In the genomic region with DNA sequence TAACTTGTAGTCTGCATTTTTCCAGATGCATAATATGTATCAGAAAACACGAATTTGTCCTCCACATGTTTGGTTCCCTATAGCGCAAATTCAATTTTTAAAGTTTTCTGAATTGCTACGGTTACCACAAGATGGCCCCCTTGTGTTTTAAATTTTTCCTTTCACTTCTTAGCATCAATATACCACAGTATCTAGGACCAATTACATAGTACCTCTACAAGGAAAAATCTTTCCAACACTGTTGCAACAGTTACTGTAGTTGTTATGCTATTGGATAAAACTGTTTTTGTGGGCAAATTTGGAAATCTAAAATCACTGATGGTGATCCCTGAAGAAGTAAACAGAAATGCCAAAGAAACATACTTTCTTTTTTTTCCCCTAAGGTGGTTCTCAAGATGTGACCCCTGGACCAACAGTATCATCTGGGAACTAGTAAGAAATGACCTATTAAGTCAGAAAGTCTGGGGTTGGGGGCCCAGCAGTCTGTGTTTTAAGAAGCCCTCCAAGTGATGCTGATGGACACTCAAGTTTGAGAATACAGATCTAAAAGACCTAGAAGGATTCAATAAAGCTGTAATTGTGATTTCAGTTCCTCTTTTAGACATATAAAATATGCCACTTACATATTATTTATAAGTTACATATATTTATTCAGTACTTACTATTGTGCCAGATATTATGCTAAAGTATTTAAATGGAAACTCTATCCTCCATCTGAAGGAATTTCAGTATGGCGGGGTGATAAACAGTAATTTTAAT, we compare ENCODE assay signal across 8 cellular contexts.
A peak's percentile ranks its signal among the peaks of the same experiment; 100 is the strongest.
DNase-seq lines count a peak whose midpoint lies in the region; ATAC-seq and TF ChIP-seq lines count a peak whose summit lies in the region.

No MANE protein-coding gene starts in this region.

- no peaks in the 10 kb centered on the region for H3K27me3 Mint-ChIP-seq in activated naive CD4-positive, alpha-beta T cell treated with anti-CD3 and anti-CD28 coated beads, Interleukin-2, amount 10 ng/mL, durations not matched to agents 7 days and 5 days

- no peaks in the 10 kb centered on the region for H3K9me3 Mint-ChIP-seq in activated naive CD4-positive, alpha-beta T cell treated with anti-CD3 and anti-CD28 coated beads, Interleukin-2, amount 10 ng/mL, durations not matched to agents 7 days and 5 days

- TF ChIP-seq CTCF in MM.1S (IDR thresholded peaks at IDR 0.05; ENCODE audit: low read length) (peak; percentile 54), VCaP (conservative IDR thresholded peaks at IDR 0.05) (peak; percentile 70)

- H3F3A ChIP-seq in MM.1S (ENCODE audit: insufficient read depth, low read length), result peaks cover 11% of the 10 kb centered on the region; the same call in 1 of the 2 replicates

- H3K4me2 ChIP-seq in MM.1S (ENCODE audit: low read depth, low read length), result 0 out of 2 replicates have a peak overlapping the region, but pooled peaks have one; percentile 2

- H3K27me3 ChIP-seq in MM.1S (replicated peaks; ENCODE audit: insufficient read depth, low read length), result no peaks in the 10 kb centered on the region

- H2AFZ ChIP-seq in MM.1S (ENCODE audit: low read length), result no peak overlapping the region

- peaks cover 3% of the 10 kb centered on the region for H3K36me3 Mint-ChIP-seq in activated naive CD4-positive, alpha-beta T cell treated with anti-CD3 and anti-CD28 coated beads, Interleukin-2, amount 10 ng/mL, durations not matched to agents 7 days and 5 days

- H3K79me2 ChIP-seq in MM.1S (ENCODE audit: low read length), result peaks cover 47% of the 10 kb centered on the region

- H3K27ac ChIP-seq in MM.1S (ENCODE audit: low read length), result no peak overlapping the region
- no peak overlapping the region for H3K27ac ChIP-seq in VCaP

- no peaks in the 10 kb centered on the region; the same call in 1 of the 2 replicates for H3K4me1 ChIP-seq in MM.1S (ENCODE audit: low read length)

- CTCF ChIA-PET in activated naive CD4-positive, alpha-beta T cell treated with anti-CD3 and anti-CD28 coated beads, Interleukin-2, amount 10 ng/mL, durations not matched to agents 7 days and 5 days (lab: Charles Lee), result interaction anchor here (1.0 to 2.9 kb wide), 3 partner anchors 17 to 132 kb away, joined by 3 to 27 read pairs (median 6); no protein-coding TSS in a partner anchor

- no peak overlapping the region for H3K9ac ChIP-seq in MM.1S (ENCODE audit: low read length)

- H4K20me1 ChIP-seq in MM.1S (ENCODE audit: insufficient read depth, low read length), result no peaks in the 10 kb centered on the region

- no peak overlapping the region for H3K4me3 ChIP-seq in MM.1S (ENCODE audit: low read length)

- H3K27ac Mint-ChIP-seq in activated naive CD4-positive, alpha-beta T cell treated with anti-CD3 and anti-CD28 coated beads, Interleukin-2, amount 10 ng/mL, durations not matched to agents 7 days and 5 days, result peak overlapping the region; percentile 69

- H3K4me3 Mint-ChIP-seq in activated naive CD4-positive, alpha-beta T cell treated with anti-CD3 and anti-CD28 coated beads, Interleukin-2, amount 10 ng/mL, durations not matched to agents 7 days and 5 days, result no peak overlapping the region

- no peaks in the 10 kb centered on the region for H3K9me3 ChIP-seq in MM.1S (replicated peaks; ENCODE audit: insufficient read depth, low read length)

- H3K36me3 ChIP-seq in MM.1S (replicated peaks; ENCODE audit: insufficient read depth, low read length), result no peaks in the 10 kb centered on the region

- no peak for DNase-seq in activated naive CD4-positive, alpha-beta T cell treated with anti-CD3 and anti-CD28 coated beads, Interleukin-2, amount 10 ng/mL, durations not matched to agents 7 days and 5 days
- DNase-seq in activated naive CD4-positive, alpha-beta T cell treated with anti-CD3 and anti-CD28 coated beads, Interleukin-2, amount 50 U/mL, for 16 hours, result no peak
- peak; percentile 44 for DNase-seq in MM.1S
- DNase-seq in iris pigment epithelial cell (ENCODE audit: low read depth), result peak; percentile 47
- DNase-seq in COLO668 (lab: John Stamatoyannopoulos, UW; ENCODE audit: unreplicated experiment), result no peak
- DNase-seq in activated CD4-positive, alpha-beta T cell treated with anti-CD3 and anti-CD28 coated beads, Interleukin-2, amount 50 U/mL, for 1 hour, result no peak

- peaks cover 21% of the 10 kb centered on the region for H3K4me1 Mint-ChIP-seq in activated naive CD4-positive, alpha-beta T cell treated with anti-CD3 and anti-CD28 coated beads, Interleukin-2, amount 10 ng/mL, durations not matched to agents 7 days and 5 days

- H3K9me2 ChIP-seq in MM.1S (replicated peaks; ENCODE audit: insufficient read depth, low read length), result no peaks in the 10 kb centered on the region

- no peak for ATAC-seq in HG03469 (IDR thresholded peaks at IDR 0.05; ENCODE audit: unreplicated experiment)

Comparison
In these comparisons a context has a peak if more than half of its experiments do, and no peak if none do; other contexts are left out.
1. DNase-seq: peak in MM.1S (single experiment) and iris pigment epithelial cell (single experiment); none in activated naive CD4-positive, alpha-beta T cell treated with anti-CD3 and anti-CD28 coated beads, Interleukin-2, amount 10 ng/mL, durations not matched to agents 7 days and 5 days (single experiment), activated naive CD4-positive, alpha-beta T cell treated with anti-CD3 and anti-CD28 coated beads, Interleukin-2, amount 50 U/mL, for 16 hours (single experiment), COLO668 (single experiment) and activated CD4-positive, alpha-beta T cell treated with anti-CD3 and anti-CD28 coated beads, Interleukin-2, amount 50 U/mL, for 1 hour (single experiment).